Comparison of ENCODE assay signal across 8 cellular contexts in genomic region chr3:48013288-48013980, GRCh38. TPM values are rescaled to one million over a fixed set of nuclear protein-coding genes. Genes with fewer than 3 reads are reported as not detected.
DNase-seq lines count a peak whose midpoint lies in the region; ATAC-seq, FAIRE-seq and TF ChIP-seq lines count a peak whose summit lies in the region.

No MANE protein-coding gene starts in this region.

- H3K27me3 ChIP-seq in bronchial epithelial cell (ENCODE audit: control insufficient read depth, insufficient read depth, low read length): no peaks in the 10 kb centered on the region

- peaks cover 1% of the 10 kb centered on the region for H3K36me3 ChIP-seq in bronchial epithelial cell (ENCODE audit: control insufficient read depth, insufficient read depth, low read length)

- no peak for TF ChIP-seq EP300 in A549 (IDR thresholded peaks at IDR 0.05)

- H3K9me3 ChIP-seq in A549: no peaks in the 10 kb centered on the region

- POLR2A ChIA-PET in A549 (lab: Yijun Ruan, JAX): interaction anchor here (0.9 kb wide), 1 partner anchor 76 kb away, joined by 4 read pairs; no protein-coding TSS in a partner anchor

- CTCF ChIA-PET in A549 (lab: Yijun Ruan, JAX): interaction anchor here (0.5 to 3.5 kb wide), 4 partner anchors 24 to 137 kb away, joined by 3 to 10 read pairs (median 4); no protein-coding TSS in a partner anchor

- DNase-seq in A549 (ENCODE audit: low read depth in 1 of 2, low spot score in 1 of 2) (peak in 1 of 2 experiments; percentile 18), HUDEP-2 (lab: John Stamatoyannopoulos, UW; ENCODE audit: unreplicated experiment in 76 of 76) (peak in 49 of 76 experiments; percentile 2 to 75 (median 36)), bronchial epithelial cell (ENCODE audit: low read depth) (peak; percentile 70), medulla oblongata (ENCODE audit: extremely low spot score) (peak; percentile 43), 8988T (no peak), islet precursor cell (no peak), T-helper 1 cell (no peak)
- DNase-seq in stimulated activated CD4-positive, alpha-beta T cell treated with anti-CD3 and anti-CD28 coated beads, Interleukin-12 subunit alpha, Interleukin-12 subunit beta, amount 100 ng/mL, for 4 hours: no peak

- peak overlapping the region; percentile 68 for H3K4me2 ChIP-seq in A549

- TF ChIP-seq CTCF in A549 (IDR thresholded peaks at IDR 0.05) (no peak), bronchial epithelial cell (IDR thresholded peaks at IDR 0.05; ENCODE audit: insufficient read depth, low read length, severe bottlenecking) (no peak)

- no peak for TF ChIP-seq RAD21 in A549 (conservative IDR thresholded peaks at IDR 0.05 in 1 of 2, IDR thresholded peaks at IDR 0.05 in 1 of 2)

- TF ChIP-seq POLR2A in A549 (IDR thresholded peaks at IDR 0.05; ENCODE audit: low read length): no peak

- H3K27ac ChIP-seq in A549: peak overlapping the region in 1 of 2 experiments; percentile 45; a peak in 1 of 6 replicates

- H3K4me1 ChIP-seq in A549: peaks cover 64% of the 10 kb centered on the region

- H3K4me3 ChIP-seq in A549: no peak overlapping the region
- no peak overlapping the region for H3K4me3 ChIP-seq in bronchial epithelial cell (ENCODE audit: low read depth, low read length)

- peak in 1 of 2 experiments; percentile 63; a peak in 3 of 6 replicates for ATAC-seq in A549

- no peak for FAIRE-seq in A549 (lab: Jason Lieb, UNC)
- FAIRE-seq in bronchial epithelial cell (lab: Jason Lieb, UNC): no peak

TF ChIP-seq in A549, 52 proteins besides CTCF, POLR2A, EP300 and RAD21:
- TF ChIP-seq MAFK (IDR thresholded peaks at IDR 0.05; ENCODE audit: partially characterized antibody) (no peak), FOSL2 (IDR thresholded peaks at IDR 0.05) (no peak), FOSL2 (CRISPR knock-in tag; IDR thresholded peaks at IDR 0.05) (peak; percentile 68)

RNA-seq across cellular contexts. Expression of gene MAP4, which starts 2.8 kb away (rescaled TPM):
- polyA plus RNA-seq in A549 (2011; rRNA removed): 90.1 and 98.5 TPM in 2 replicates
- 59.8 and 72.2 TPM in 2 replicates for polyA plus RNA-seq in A549 (2012; cell fraction: cytosol; rRNA removed)
- 165 and 169 TPM in 2 replicates for polyA plus RNA-seq in A549 (2012; cell fraction: nucleus; rRNA removed)
- 77.7 to 84.4 TPM (median 80.6 TPM) in 3 replicates for polyA plus RNA-seq in A549 (2017; fragmentation: RNase III; extraction: RNeasy Plus Mini Kit Qiagen cat#74134 plus additional on column Dnase treatment)
- polyA minus RNA-seq in A549 (2011; rRNA and poly(A)+ RNA removed): 71.2 and 82.7 TPM in 2 replicates
- 44.8 and 73.2 TPM in 2 replicates for total RNA-seq in bronchial epithelial cell

Comparison
In these comparisons a context has a peak if more than half of its experiments do, and no peak if none do; other contexts are left out.
1. DNase-seq: peak in HUDEP-2 (49 of 76), bronchial epithelial cell (single experiment) and medulla oblongata (single experiment); none in 8988T (single experiment), islet precursor cell (single experiment), T-helper 1 cell (0 of 5) and stimulated activated CD4-positive, alpha-beta T cell treated with anti-CD3 and anti-CD28 coated beads, Interleukin-12 subunit alpha, Interleukin-12 subunit beta, amount 100 ng/mL, for 4 hours (single experiment).